ENCODE assay signal across 1 cellular context in genomic region chr5:16924201-16924600, GRCh38.
TF ChIP-seq lines count a peak whose summit lies in the region.

No MANE protein-coding gene starts in this region.

TF ChIP-seq in WTC11, 78 proteins besides CTCF, POLR2A, EP300 and RAD21 (continued from another document):
- TF ChIP-seq ZMAT4 (CRISPR knock-in tag; IDR thresholded peaks at IDR 0.05) = no peak
- TF ChIP-seq ZNF121 (CRISPR knock-in tag; IDR thresholded peaks at IDR 0.05) = no peak
- no peak for TF ChIP-seq CREB1 (CRISPR knock-in tag; IDR thresholded peaks at IDR 0.05)
- TF ChIP-seq, protein P1, sequence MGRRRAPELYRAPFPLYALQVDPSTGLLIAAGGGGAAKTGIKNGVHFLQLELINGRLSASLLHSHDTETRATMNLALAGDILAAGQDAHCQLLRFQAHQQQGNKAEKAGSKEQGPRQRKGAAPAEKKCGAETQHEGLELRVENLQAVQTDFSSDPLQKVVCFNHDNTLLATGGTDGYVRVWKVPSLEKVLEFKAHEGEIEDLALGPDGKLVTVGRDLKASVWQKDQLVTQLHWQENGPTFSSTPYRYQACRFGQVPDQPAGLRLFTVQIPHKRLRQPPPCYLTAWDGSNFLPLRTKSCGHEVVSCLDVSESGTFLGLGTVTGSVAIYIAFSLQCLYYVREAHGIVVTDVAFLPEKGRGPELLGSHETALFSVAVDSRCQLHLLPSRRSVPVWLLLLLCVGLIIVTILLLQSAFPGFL (CRISPR knock-in tag; IDR thresholded peaks at IDR 0.05; ENCODE audit: borderline replicate concordance) = no peak
- TF ChIP-seq, protein P2, sequence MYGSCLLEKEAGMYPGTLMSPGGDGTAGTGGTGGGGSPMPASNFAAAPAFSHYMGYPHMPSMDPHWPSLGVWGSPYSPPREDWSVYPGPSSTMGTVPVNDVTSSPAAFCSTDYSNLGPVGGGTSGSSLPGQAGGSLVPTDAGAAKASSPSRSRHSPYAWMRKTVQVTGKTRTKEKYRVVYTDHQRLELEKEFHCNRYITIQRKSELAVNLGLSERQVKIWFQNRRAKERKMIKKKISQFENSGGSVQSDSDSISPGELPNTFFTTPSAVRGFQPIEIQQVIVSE (CRISPR knock-in tag; IDR thresholded peaks at IDR 0.05; ENCODE audit: borderline replicate concordance) = no peak
- no peak for TF ChIP-seq FOXK1 (CRISPR knock-in tag; IDR thresholded peaks at IDR 0.05)
- TF ChIP-seq IRF2 (CRISPR knock-in tag; IDR thresholded peaks at IDR 0.05; ENCODE audit: borderline replicate concordance, low read depth) = no peak
- no peak for TF ChIP-seq FOXP1 (CRISPR knock-in tag; IDR thresholded peaks at IDR 0.05; ENCODE audit: borderline replicate concordance)
TF ChIP-seq in WTC11: peak in this region for 0.
